30 cellular contexts compared by ENCODE assay signal in the genomic region with DNA sequence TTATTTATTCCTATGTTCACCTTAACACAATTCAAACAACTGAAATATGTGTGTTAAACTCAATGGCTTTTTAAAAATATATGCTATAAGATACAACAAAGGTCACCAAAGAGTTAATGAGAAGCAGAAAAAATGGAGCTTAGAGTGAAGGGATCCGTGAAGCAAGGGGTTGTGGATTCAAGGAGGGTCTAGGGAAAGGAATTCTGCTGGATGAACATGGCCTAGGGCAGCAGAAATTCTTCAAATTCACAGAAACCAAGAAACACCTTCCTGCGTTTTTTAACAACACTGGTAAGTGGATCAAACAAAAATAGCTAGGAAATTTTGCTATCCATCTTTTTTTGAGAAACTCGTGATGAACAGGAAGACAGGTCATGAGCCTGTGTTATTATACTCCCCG. TPM values are rescaled to one million over a fixed set of nuclear protein-coding genes. Genes with fewer than 3 reads are reported as not detected.
"Had no signal": no experiment of that assay in that cellular context is flagged by ENCODE, and none has a peak within 500 bp of the region (broad histone marks: within the 10 kb centered on the region; RNA-seq: fewer than 3 reads in every experiment).

No MANE protein-coding gene starts in this region.

- H3K27me3 Mint-ChIP-seq: IgD-negative memory B cell, T-cell had no signal

- H3K9me2 ChIP-seq: SK-N-SH had no signal

- H3K27ac Mint-ChIP-seq: IgD-negative memory B cell; T-cell; T-helper 1 cell treated with Interleukin-12 subunit alpha and Interleukin-12 subunit beta and Interleukin-4 antibody, amounts not matched to agents 30 μg/mL and 1 μg/mL, for 36 hours had no signal

- H3K4me3 ChIP-seq: K562 had no signal

- H3K4me3 Mint-ChIP-seq: IgD-negative memory B cell; T-cell; T-helper 1 cell treated with Interleukin-12 subunit alpha and Interleukin-12 subunit beta and Interleukin-4 antibody, amounts not matched to agents 30 μg/mL and 1 μg/mL, for 36 hours had no signal

- H3K4me2 ChIP-seq: KMS-11, SK-N-SH had no signal

- FAIRE-seq: HepG2, K562 had no signal

- H3K36me3 Mint-ChIP-seq: T-cell had no signal

- H3K27ac ChIP-seq: KMS-11, RWPE1 had no signal

- H3K4me1 Mint-ChIP-seq: IgD-negative memory B cell, T-cell had no signal

- ATAC-seq: HepG2, K562, Panc1, T-cell had no signal

- H3K9ac ChIP-seq: KMS-11, SK-N-SH had no signal

- H3K9me3 ChIP-seq: SK-N-SH had no signal

- DNase-seq: Kasumi-1, MV-4-11, NCI-H1048, NCI-H1105, NCI-H1417 treated with DMSO at 0.1 percent for 48 hours, NCI-H146, NCI-H1694 treated with DMSO at 0.1 percent for 48 hours, NCI-H1930, NCI-H2081, NCI-H2171, NCI-H226, NCI-H446, NCI-H510A, NCI-H524 treated with DMSO at 0.1 percent for 48 hours, NCI-H69, NCI-H774, SHP77, SK-N-SH, SW 1271, T-cell had no signal

RNA-seq across cellular contexts. Expression of a gene that starts 59.3 kb away (rescaled TPM):
- total RNA-seq: HepG2, HT1080, K562, M059J, SK-MEL-5, T-cell had no signal
- polyA plus RNA-seq: IgD-negative memory B cell, K562, SK-N-SH had no signal
